ENCODE assay signal across 20 cellular contexts in the genomic region with DNA sequence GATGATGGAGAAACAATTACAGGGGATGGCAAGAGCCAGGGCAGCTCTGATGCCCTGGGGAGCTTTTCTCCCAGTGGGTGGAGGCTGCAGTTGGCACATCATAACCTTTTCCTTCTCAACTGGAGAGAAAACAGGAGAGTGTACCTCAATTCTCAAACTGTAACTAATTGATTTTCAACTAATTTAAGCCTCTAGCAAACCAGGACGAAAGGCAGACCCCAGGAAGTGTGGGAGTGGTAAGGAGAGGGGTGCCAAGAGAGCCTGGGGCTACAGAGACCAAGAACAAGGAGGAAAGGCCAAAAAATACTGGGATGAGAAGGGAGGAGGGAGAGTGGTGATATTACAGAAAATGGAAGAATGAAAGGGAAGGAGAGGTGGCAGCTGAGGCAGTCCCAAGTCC. TPM values are rescaled to one million over a fixed set of nuclear protein-coding genes. Genes with fewer than 3 reads are reported as not detected.
DNase-seq lines count a peak whose midpoint lies in the region; ATAC-seq and TF ChIP-seq lines count a peak whose summit lies in the region.
"Had no signal": no experiment of that assay in that cellular context is flagged by ENCODE, and none has a peak within 500 bp of the region (broad histone marks: within the 10 kb centered on the region; RNA-seq: fewer than 3 reads in every experiment).

No MANE protein-coding gene starts in this region.

- H4K20me1 ChIP-seq in smooth muscle cell (ENCODE audit: low read depth) = no peaks in the 10 kb centered on the region

- DNase-seq in M059J (ENCODE audit: low read depth) (peak; percentile 40), Panc1 (ENCODE audit: low read depth, low spot score) (no peak), foreskin keratinocyte (peak in 1 of 2 donors; percentile 43), smooth muscle cell (lab: John Stamatoyannopoulos, UW; ENCODE audit: unreplicated experiment) (no peak), T-cell (no peak), tibial artery (no peak), left lobe of liver (ENCODE audit: low spot score) (no peak)
- no peak for DNase-seq in activated CD4-positive, alpha-beta T cell treated with anti-CD3 and anti-CD28 coated beads, Interleukin-2, amount 50 U/mL, for 4 hours
- DNase-seq: activated CD4-positive, CD25-positive, alpha-beta regulatory T cell; COR-L47; NCI-H1092; SIG-M5; stomach had no signal

- H3K4me3 ChIP-seq in Panc1 (ENCODE audit: low read depth in 2 of 2, low read length in 2 of 2) (peak overlapping the region; percentile 40 to 51), smooth muscle cell (peak overlapping the region; percentile 55), tibial artery (no peak overlapping the region)
- H3K4me3 ChIP-seq: K562, stomach had no signal

- no peaks in the 10 kb centered on the region for H3F3A ChIP-seq in smooth muscle cell (ENCODE audit: low read depth)

- peak overlapping the region; percentile 99 for H3K27ac ChIP-seq in Panc1 (ENCODE audit: low read length)
- H3K27ac ChIP-seq in foreskin keratinocyte = peak overlapping the region; percentile 92
- peak overlapping the region; percentile 90 for H3K27ac ChIP-seq in smooth muscle cell (ENCODE audit: low read depth)
- no peak overlapping the region for H3K27ac ChIP-seq in tibial artery
- H3K27ac ChIP-seq: parathyroid adenoma, stomach had no signal

- no peaks in the 10 kb centered on the region for H3K27me3 ChIP-seq in Panc1 (ENCODE audit: control insufficient read depth, insufficient read depth, low read length)
- H3K27me3 ChIP-seq in foreskin keratinocyte = no peaks in the 10 kb centered on the region
- no peaks in the 10 kb centered on the region for H3K27me3 ChIP-seq in smooth muscle cell (ENCODE audit: low read depth)
- H3K27me3 ChIP-seq in tibial artery = no peaks in the 10 kb centered on the region
- H3K27me3 ChIP-seq: stomach had no signal

- CTCF ChIA-PET in Panc1 (lab: Charles Lee) (interaction anchor here (0.6 kb wide), 1 partner anchor 26 kb away, joined by 6 read pairs; no protein-coding TSS in a partner anchor), T-cell (lab: Charles Lee) (no interaction called here)

- POLR2A ChIA-PET in Panc1 (lab: Charles Lee) = no interaction called here
- POLR2A ChIA-PET in T-cell (lab: Charles Lee) = no interaction called here

- H3K4me2 ChIP-seq in smooth muscle cell = peak overlapping the region; percentile 13

- H3K79me2 ChIP-seq in smooth muscle cell (ENCODE audit: low read depth) = peaks cover 19% of the 10 kb centered on the region
- H3K79me2 ChIP-seq: parathyroid adenoma had no signal

- no TSS peak for BruUV-seq in Panc1 (replicated peaks; lab: Mats Ljungman, UMichigan)

- H3K36me3 ChIP-seq in Panc1 (ENCODE audit: control insufficient read depth, insufficient read depth, low read length) (no peaks in the 10 kb centered on the region), smooth muscle cell (ENCODE audit: low read depth) (no peaks in the 10 kb centered on the region), tibial artery (no peaks in the 10 kb centered on the region)
- H3K36me3 ChIP-seq: stomach had no signal

- H3K4me1 ChIP-seq in Panc1 (ENCODE audit: control insufficient read depth, insufficient read depth, low read length) (peaks cover 50% of the 10 kb centered on the region), foreskin keratinocyte (peaks cover 40% of the 10 kb centered on the region), smooth muscle cell (ENCODE audit: low read depth) (peaks cover 32% of the 10 kb centered on the region), tibial artery (no peaks in the 10 kb centered on the region)
- H3K4me1 ChIP-seq: parathyroid adenoma, stomach had no signal

- no peak overlapping the region for H3K4me3 Mint-ChIP-seq in T-cell

- H3K9me3 ChIP-seq in Panc1 (ENCODE audit: control insufficient read depth, insufficient read depth, low read depth, low read length) (no peaks in the 10 kb centered on the region), smooth muscle cell (replicated peaks; ENCODE audit: low read depth) (no peaks in the 10 kb centered on the region), tibial artery (no peaks in the 10 kb centered on the region)
- H3K9me3 ChIP-seq: stomach had no signal

- TF ChIP-seq CTCF in Panc1 (IDR thresholded peaks at IDR 0.05) (no peak), foreskin keratinocyte (conservative IDR thresholded peaks at IDR 0.05) (no peak), smooth muscle cell (IDR thresholded peaks at IDR 0.05; ENCODE audit: borderline replicate concordance, insufficient read depth, poor library complexity, severe bottlenecking) (no peak), tibial artery (IDR thresholded peaks at IDR 0.05) (no peak)

- peak overlapping the region; percentile 52 for H3K9ac ChIP-seq in smooth muscle cell (ENCODE audit: low read depth)
- H3K9ac ChIP-seq: parathyroid adenoma had no signal

- in situ Hi-C loops in Panc1 (cut with HindIII; ENCODE audit: low pct_unique_long_range_greater_than_20kb, low sequenced_read_pairs) = no loop called here

- H3K36me3 Mint-ChIP-seq in T-cell = no peaks in the 10 kb centered on the region

- no peaks in the 10 kb centered on the region for H3K27me3 Mint-ChIP-seq in T-cell

- no peak overlapping the region for H3K27ac Mint-ChIP-seq in T-cell

- no peaks in the 10 kb centered on the region for H3K4me1 Mint-ChIP-seq in T-cell

- peaks cover 0 to 9% (median 0%) of the 10 kb centered on the region in 3 donors for H3K9me3 Mint-ChIP-seq in T-cell

- intact Hi-C loops in Panc1 (cut with micrococcal nuclease; ENCODE audit: unreplicated experiment) = loop anchor here (5.0 kb wide), 1 partner anchor 42 kb away; no protein-coding TSS in a partner anchor
- intact Hi-C loops in tibial artery (cut with DNase I; ENCODE audit: low total_unique reads) = no loop called here

- 57% methylated on average over 1 of the region's 1 CpG for WGBS in smooth muscle cell (ENCODE audit: low lambda C conversion rate)

- H2AFZ ChIP-seq in smooth muscle cell (ENCODE audit: low read depth) = no peak overlapping the region

- ATAC-seq in Panc1 (peak; percentile 48), foreskin keratinocyte (no peak), T-cell (replicated peaks in 1 of 4) (no peak), left lobe of liver (no peak)
- ATAC-seq: K562 had no signal

RNA-seq across cellular contexts. Expression of gene BMP5, which starts 5.7 kb away (rescaled TPM):
- total RNA-seq in M059J (2014; rRNA removed; shearing (Covaris generic)) = not detected in 2 replicates
- total RNA-seq in Panc1 (2021; ENCODE audit: unreplicated experiment) (17.7 TPM), foreskin keratinocyte (not detected in 2 replicates), smooth muscle cell (3.2 and 3.5 TPM in 2 replicates), T-cell (not detected), left lobe of liver (0.83 TPM)
- polyA plus RNA-seq in Panc1 (2012; ENCODE audit: insufficient read length) = 7.9 TPM
- polyA plus RNA-seq in foreskin keratinocyte (not detected in 2 replicates), smooth muscle cell (0.07 and 3.5 TPM in 2 replicates)
- total RNA-seq: activated CD8-positive, alpha-beta memory T cell treated with anti-CD3 and anti-CD28 coated beads for 36 hours; bronchial epithelial cell; dermis microvascular lymphatic vessel endothelial cell; epithelial cell of proximal tubule; G401; K562 had no signal
- polyA plus RNA-seq: K562 had no signal

Comparison
In these comparisons a context has a peak if more than half of its experiments do, and no peak if none do; other contexts are left out.
1. H3K27ac ChIP-seq: peak in Panc1 (single experiment), foreskin keratinocyte (single experiment) and smooth muscle cell (single experiment); none in tibial artery (0 of 2).
2. H3K4me3 ChIP-seq: peak in Panc1 (2 of 2) and smooth muscle cell (single experiment); none in tibial artery (0 of 2).